ENCODE assay signal across 24 cellular contexts in genomic region chr14:101459392-101459900, GRCh38.
DNase-seq lines count a peak whose midpoint lies in the region; ATAC-seq and TF ChIP-seq lines count a peak whose summit lies in the region.
"Had no signal": no experiment of that assay in that cellular context is flagged by ENCODE, and none has a peak within 500 bp of the region (broad histone marks: within the 10 kb centered on the region; RNA-seq: fewer than 3 reads in every experiment).

No MANE protein-coding gene starts in this region.

- DNase-seq in Calu3 (no peak), RWPE2 (ENCODE audit: low spot score) (no peak), neuronal stem cell (ENCODE audit: low spot score) (peak; percentile 20), superior temporal gyrus (ENCODE audit: extremely low spot score) (no peak), NCI-H446 treated with DMSO at 0.1 percent for 48 hours (lab: John Stamatoyannopoulos, UW) (no peak), COLO668 (lab: John Stamatoyannopoulos, UW; ENCODE audit: unreplicated experiment) (no peak), mucosa of gallbladder (ENCODE audit: low spot score) (no peak)
- DNase-seq: activated CD4-positive, alpha-beta memory T cell treated with anti-CD3 and anti-CD28 coated beads, Interleukin-2, amount 10 ng/mL, durations not matched to agents 7 days and 5 days; activated T-cell treated with anti-CD3 and anti-CD28 coated beads, Interleukin-2, amount 50 U/mL, for 4 hours; CD8-positive, alpha-beta T cell; cortex of kidney; DMS79 treated with DMSO at 0.1 percent for 48 hours; mammary epithelial cell; MG63; NCI-H1694; NCI-H345 had no signal

- H3K4ac ChIP-seq in neuronal stem cell (ENCODE audit: low read length) = no peak overlapping the region

- H3K18ac ChIP-seq in neuronal stem cell (ENCODE audit: low read length) = peak overlapping the region; percentile 95

- no peak overlapping the region for H3K23ac ChIP-seq in neuronal stem cell (ENCODE audit: low read depth, low read length, poor library complexity)

- peak overlapping the region; percentile 57 for H3K4me2 ChIP-seq in neuronal stem cell (ENCODE audit: insufficient read depth, low read length, poor library complexity, severe bottlenecking)

- peaks cover 18% of the 10 kb centered on the region for H3K4me1 Mint-ChIP-seq in Calu3 (ENCODE audit: low read depth, unreplicated experiment)
- H3K4me1 Mint-ChIP-seq: activated CD4-positive, alpha-beta memory T cell treated with anti-CD3 and anti-CD28 coated beads, Interleukin-2, amount 10 ng/mL, durations not matched to agents 7 days and 5 days; stimulated activated memory B cell treated with anti-CD40 and anti-IgM and Interleukin-4, amounts not matched to agents 10 μg/mL and 1 μg/mL and 100 μg/mL, for 72 hours had no signal

- H3K9me3 ChIP-seq in RWPE2 (ENCODE audit: severe bottlenecking) (no peaks in the 10 kb centered on the region), neuronal stem cell (replicated peaks in 1 of 2; ENCODE audit: control insufficient read depth in 2 of 2, insufficient read depth in 1 of 2, low read depth in 1 of 2, low read length in 2 of 2) (peaks cover 0 to 6% of the 10 kb centered on the region in 2 donors)
- H3K9me3 ChIP-seq: gastroesophageal sphincter, MG63 had no signal

- intact Hi-C loops in Calu3 (cut with micrococcal nuclease; ENCODE audit: unreplicated experiment) = no loop called here

- H3K36me3 Mint-ChIP-seq in Calu3 (ENCODE audit: insufficient read depth, unreplicated experiment) = no peaks in the 10 kb centered on the region
- H3K36me3 Mint-ChIP-seq: activated naive CD4-positive, alpha-beta T cell treated with anti-CD3 and anti-CD28 coated beads, Interleukin-2, amount 50 U/mL, for 24 hours; CD8-positive, alpha-beta T cell; stimulated activated memory B cell treated with anti-CD40 and anti-IgM and Interleukin-4, amounts not matched to agents 10 μg/mL and 1 μg/mL and 100 μg/mL, for 72 hours; T-cell had no signal

- H3K4me3 ChIP-seq in RWPE2 (ENCODE audit: severe bottlenecking) = peak overlapping the region; percentile 18
- H3K4me3 ChIP-seq in iPS-11a (ENCODE audit: low read depth, low read length) = peak overlapping the region; percentile 21
- H3K4me3 ChIP-seq in neuronal stem cell (ENCODE audit: low read length in 2 of 2) = no peak overlapping the region
- H3K4me3 ChIP-seq: MG63 had no signal

- H3K9ac ChIP-seq in neuronal stem cell (ENCODE audit: low read depth, low read length, poor library complexity) = no peak overlapping the region

- no peaks in the 10 kb centered on the region for H3K4me1 ChIP-seq in RWPE2 (ENCODE audit: insufficient read depth, poor library complexity, severe bottlenecking)
- H3K4me1 ChIP-seq in neuronal stem cell (ENCODE audit: control insufficient read depth in 2 of 2, insufficient read depth in 1 of 2, low read depth in 1 of 2, low read length in 2 of 2) = peaks cover 4 to 11% of the 10 kb centered on the region in 2 donors

- no peak overlapping the region for H2AFZ ChIP-seq in neuronal stem cell (ENCODE audit: low read length)

- H2BK5ac ChIP-seq in neuronal stem cell (ENCODE audit: low read length) = no peak overlapping the region

- peaks cover 33% of the 10 kb centered on the region for H3K27me3 ChIP-seq in RWPE2 (ENCODE audit: insufficient read depth, poor library complexity, severe bottlenecking)
- H3K27me3 ChIP-seq in neuronal stem cell (ENCODE audit: control insufficient read depth in 3 of 3, insufficient read depth in 3 of 3, low read depth in 1 of 3, low read length in 3 of 3) = peaks cover 4 to 65% (median 61%) of the 10 kb centered on the region in 3 experiments
- H3K27me3 ChIP-seq: MG63 had no signal

- no peaks in the 10 kb centered on the region for H3K9me3 Mint-ChIP-seq in Calu3 (ENCODE audit: low read depth, unreplicated experiment)
- H3K9me3 Mint-ChIP-seq: activated CD4-positive, alpha-beta memory T cell treated with anti-CD3 and anti-CD28 coated beads, Interleukin-2, amount 10 ng/mL, durations not matched to agents 7 days and 5 days; activated naive CD4-positive, alpha-beta T cell treated with anti-CD3 and anti-CD28 coated beads, Interleukin-2, amount 50 U/mL, for 24 hours; activated T-cell treated with anti-CD3 and anti-CD28 coated beads, Interleukin-2, amount 50 U/mL, for 4 hours; CD8-positive, alpha-beta T cell; IgD-negative memory B cell; stimulated activated memory B cell treated with anti-CD40 and anti-IgM and Interleukin-4, amounts not matched to agents 10 μg/mL and 1 μg/mL and 100 μg/mL, for 72 hours; T-cell had no signal

- H3K79me1 ChIP-seq in neuronal stem cell (ENCODE audit: low read depth, low read length) = no peaks in the 10 kb centered on the region

- no peak overlapping the region for H3K27ac Mint-ChIP-seq in Calu3 (ENCODE audit: unreplicated experiment)
- H3K27ac Mint-ChIP-seq: activated CD4-positive, alpha-beta memory T cell treated with anti-CD3 and anti-CD28 coated beads, Interleukin-2, amount 10 ng/mL, durations not matched to agents 7 days and 5 days; activated naive CD4-positive, alpha-beta T cell treated with anti-CD3 and anti-CD28 coated beads, Interleukin-2, amount 50 U/mL, for 24 hours; CD8-positive, alpha-beta T cell; IgD-negative memory B cell; stimulated activated memory B cell treated with anti-CD40 and anti-IgM and Interleukin-4, amounts not matched to agents 10 μg/mL and 1 μg/mL and 100 μg/mL, for 72 hours; T-cell had no signal

- H4K91ac ChIP-seq in neuronal stem cell (ENCODE audit: low read depth, low read length, poor library complexity) = no peak overlapping the region

- H3K36me3 ChIP-seq in RWPE2 (ENCODE audit: low read depth) (no peaks in the 10 kb centered on the region), neuronal stem cell (replicated peaks in 1 of 2; ENCODE audit: control insufficient read depth in 2 of 2, insufficient read depth in 2 of 2, low read length in 2 of 2) (no peaks in the 10 kb centered on the region)
- H3K36me3 ChIP-seq: gastroesophageal sphincter, MG63 had no signal

- no TSS peak for BruUV-seq in Calu3 (replicated peaks; lab: Mats Ljungman, UMichigan)

- H3K27me3 Mint-ChIP-seq in Calu3 (ENCODE audit: unreplicated experiment) = no peaks in the 10 kb centered on the region

- TF ChIP-seq CTCF in Calu3 (IDR thresholded peaks at IDR 0.05; ENCODE audit: unreplicated experiment) (no peak), RWPE2 (IDR thresholded peaks at IDR 0.05; ENCODE audit: poor library complexity, severe bottlenecking) (no peak)

- no peak overlapping the region for H3K14ac ChIP-seq in neuronal stem cell (ENCODE audit: low read length)

- CTCF ChIA-PET in Calu3 (lab: Charles Lee) = no interaction called here

- no CpG with 5 or more reads among the region's 32 CpGs for WGBS in neuronal stem cell (ENCODE audit: extremely low coverage in 2 of 2, insufficient read length in 2 of 2, insufficient replicate concordance in 1 of 2), 2 donors

- H2BK12ac ChIP-seq in neuronal stem cell (ENCODE audit: low read length) = no peak overlapping the region

- no peak overlapping the region for H2BK120ac ChIP-seq in neuronal stem cell (ENCODE audit: low read depth, low read length)

- peak; percentile 7; the same call in 1 of the 3 replicates for ATAC-seq in RWPE2 (ENCODE audit: low read depth)
- ATAC-seq: CD8-positive, alpha-beta T cell; gastroesophageal sphincter; stimulated activated memory B cell treated with anti-CD40 and anti-IgM and Interleukin-4, amounts not matched to agents 10 μg/mL and 1 μg/mL and 100 μg/mL, for 72 hours; T-cell had no signal

- peak overlapping the region; percentile 69 for H3K4me3 Mint-ChIP-seq in Calu3 (ENCODE audit: low read depth, unreplicated experiment)
- H3K4me3 Mint-ChIP-seq: activated CD4-positive, alpha-beta memory T cell treated with anti-CD3 and anti-CD28 coated beads, Interleukin-2, amount 10 ng/mL, durations not matched to agents 7 days and 5 days; activated naive CD4-positive, alpha-beta T cell treated with anti-CD3 and anti-CD28 coated beads, Interleukin-2, amount 50 U/mL, for 24 hours; activated T-cell treated with anti-CD3 and anti-CD28 coated beads, Interleukin-2, amount 50 U/mL, for 4 hours; IgD-negative memory B cell; stimulated activated memory B cell treated with anti-CD40 and anti-IgM and Interleukin-4, amounts not matched to agents 10 μg/mL and 1 μg/mL and 100 μg/mL, for 72 hours; T-cell had no signal

- H2AK5ac ChIP-seq in neuronal stem cell (ENCODE audit: low read depth, low read length) = no peak overlapping the region

- H4K8ac ChIP-seq in neuronal stem cell (ENCODE audit: low read depth, low read length) = no peak overlapping the region

- H2BK15ac ChIP-seq in neuronal stem cell (ENCODE audit: low read length) = no peak overlapping the region

- H3K27ac ChIP-seq in RWPE2 (ENCODE audit: poor library complexity, severe bottlenecking) = no peak overlapping the region
- no peak overlapping the region for H3K27ac ChIP-seq in neuronal stem cell (replicated peaks; ENCODE audit: low read length)
- H3K27ac ChIP-seq: epithelial cell of prostate, gastroesophageal sphincter, VCaP had no signal

Comparison
In these comparisons a context has a peak if more than half of its experiments do, and no peak if none do; other contexts are left out.
1. H3K4me3 ChIP-seq: peak in RWPE2 (single experiment) and iPS-11a (single experiment); none in neuronal stem cell (0 of 2).